Comparison of ENCODE assay signal across 21 cellular contexts in genomic region chr2:10279946-10280463, GRCh38.
"Had no signal": no experiment of that assay in that cellular context is flagged by ENCODE, and none has a peak within 500 bp of the region (broad histone marks: within the 10 kb centered on the region; RNA-seq: fewer than 3 reads in every experiment).

No MANE protein-coding gene starts in this region.

- H3K27ac ChIP-seq: colonic mucosa, dorsolateral prefrontal cortex, heart left ventricle, left lung, neutrophil, stomach, thoracic aorta had no signal

- H3K4me1 ChIP-seq: colonic mucosa, uterus had no signal

- H3K27me3 ChIP-seq: colonic mucosa, dorsolateral prefrontal cortex, heart left ventricle, left lung, neutrophil, stomach, uterus had no signal

- H3K4me3 ChIP-seq: colonic mucosa, dorsolateral prefrontal cortex, heart left ventricle, left lung, lung, stomach, thoracic aorta, uterus had no signal

- ATAC-seq: heart left ventricle, left lung, right cardiac atrium had no signal

- H3K9me3 ChIP-seq: colonic mucosa, heart left ventricle, left lung, neutrophil, stomach, thoracic aorta, uterus had no signal

- DNase-seq: caudate nucleus; colonic mucosa; effector CD8-positive, alpha-beta T cell; foreskin melanocyte; heart left ventricle; hypothalamus; mesenchymal stem cell; naive B cell; stimulated activated CD4-positive, alpha-beta T cell treated with anti-CD3 and anti-CD28 coated beads, Interleukin-15, amount 100 ng/mL, for 24 hours; stimulated activated CD4-positive, alpha-beta T cell treated with anti-CD3 and anti-CD28 coated beads, Interleukin-1b, Interleukin-23, amount 100 ng/mL, for 48 hours; stimulated activated CD4-positive, alpha-beta T cell treated with anti-CD3 and anti-CD28 coated beads, Interleukin-4, amount 100 ng/mL, for 24 hours; stimulated activated naive CD4-positive, alpha-beta T cell; stomach; substantia nigra; uterus had no signal

- H3K36me3 ChIP-seq: colonic mucosa, heart left ventricle, left lung, neutrophil, stomach, thoracic aorta, uterus had no signal
